Comparison of ENCODE assay signal across 11 cellular contexts in genomic region chr17:50218771-50219315, GRCh38. TPM values are rescaled to one million over a fixed set of nuclear protein-coding genes. Genes with fewer than 3 reads are reported as not detected.
DNase-seq lines count a peak whose midpoint lies in the region; ATAC-seq and TF ChIP-seq lines count a peak whose summit lies in the region.
"Had no signal": no experiment of that assay in that cellular context is flagged by ENCODE, and none has a peak within 500 bp of the region (broad histone marks: within the 10 kb centered on the region; RNA-seq: fewer than 3 reads in every experiment).

No MANE protein-coding gene starts in this region.

- no peak for TF ChIP-seq CTCF in heart left ventricle (IDR thresholded peaks at IDR 0.05)
- no peak for TF ChIP-seq CTCF in brain (conservative IDR thresholded peaks at IDR 0.05)
- no peak for TF ChIP-seq CTCF in vagina (IDR thresholded peaks at IDR 0.05)

- no peak for DNase-seq in heart left ventricle
- no peak for DNase-seq in left cardiac atrium
- peak; percentile 49 for DNase-seq in mesenteric fat pad (ENCODE audit: low spot score)
- no peak for DNase-seq in vagina (ENCODE audit: extremely low spot score in 2 of 2)
- no peak for DNase-seq in HuH-7 (ENCODE audit: low spot score)
- DNase-seq in head of caudate nucleus: no peak
- no peak for DNase-seq in cerebellar cortex (ENCODE audit: low spot score)
- DNase-seq: effector memory CD4-positive, alpha-beta T cell had no signal

- H3K27me3 Mint-ChIP-seq in brain: peaks cover 23% of the 10 kb centered on the region

- peak in 1 of 4 donors; percentile 24 for ATAC-seq in heart left ventricle
- ATAC-seq in left cardiac atrium: no peak

- no peak overlapping the region for H3K4me3 Mint-ChIP-seq in brain

- H3K4me3 ChIP-seq in heart left ventricle: no peak overlapping the region
- no peak overlapping the region for H3K4me3 ChIP-seq in vagina
- H3K4me3 ChIP-seq: BLaER1 had no signal

- peaks cover 0 to 3% (median 0%) of the 10 kb centered on the region in 5 experiments for H3K9me3 Mint-ChIP-seq in brain

- no peak for TF ChIP-seq POLR2A in heart left ventricle (IDR thresholded peaks at IDR 0.05)
- TF ChIP-seq POLR2A in vagina (IDR thresholded peaks at IDR 0.05): no peak

- H3K9me3 ChIP-seq in heart left ventricle (no peaks in the 10 kb centered on the region), vagina (no peaks in the 10 kb centered on the region)
- H3K9me3 ChIP-seq: BLaER1 had no signal

- H3K36me3 ChIP-seq in heart left ventricle (no peaks in the 10 kb centered on the region), vagina (no peaks in the 10 kb centered on the region)
- H3K36me3 ChIP-seq: BLaER1 had no signal

- H3K36me3 Mint-ChIP-seq in brain: no peaks in the 10 kb centered on the region

- 73 to 84% (median 78%) methylated on average over 1 of the region's 1 CpG for WGBS in heart left ventricle, 4 donors

- peaks cover 0 to 2% (median 0%) of the 10 kb centered on the region in 9 donors for H3K27me3 ChIP-seq in heart left ventricle
- H3K27me3 ChIP-seq in vagina: no peaks in the 10 kb centered on the region
- H3K27me3 ChIP-seq: BLaER1 had no signal

- H3K4me1 ChIP-seq in heart left ventricle (peaks cover 0 to 57% (median 14%) of the 10 kb centered on the region in 12 donors), vagina (peaks cover 74% of the 10 kb centered on the region)

- intact Hi-C loops in heart left ventricle (cut with DNase I) (no loop called here), left cardiac atrium (cut with DNase I) (no loop called here), vagina (cut with DNase I) (no loop called here), head of caudate nucleus (cut with DNase I) (no loop called here)

- H3K27ac ChIP-seq in heart left ventricle (peak overlapping the region in 11 of 12 donors; percentile 12 to 75 (median 56)), vagina (peak overlapping the region; percentile 97)
- H3K27ac ChIP-seq: BLaER1 had no signal

- peak overlapping the region in 3 of 5 experiments; percentile 65 to 95 (median 93) for H3K27ac Mint-ChIP-seq in brain

- peaks cover 50% of the 10 kb centered on the region for H3K4me1 Mint-ChIP-seq in brain

RNA-seq across cellular contexts. Expression of gene COL1A1, which starts 17.4 kb away (rescaled TPM):
- total RNA-seq in heart left ventricle (100 to 1,000 TPM in 3 of 9 donors, 10 to 100 TPM in 6; 10.2 to 897 (median 55.4) TPM), left cardiac atrium (100 to 1,000 TPM; 106 to 151 TPM), mesenteric fat pad (309 TPM), vagina (171 TPM)
- polyA plus RNA-seq in heart left ventricle (100 to 1,000 TPM in 1 of 2 donors, 10 to 100 TPM in 1; 17.2 to 109 TPM), brain (ENCODE audit: insufficient read depth, low read depth, low replicate concordance) (11.2 TPM)

RNA-seq across cellular contexts. Expression of gene SGCA, which starts 53.0 kb away (rescaled TPM):
- total RNA-seq in heart left ventricle: 100 to 1,000 TPM; 110 to 224 (median 151) TPM
- polyA plus RNA-seq in heart left ventricle: 100 to 1,000 TPM in 1 of 2 donors, 10 to 100 TPM in 1; 96.5 to 225 TPM
- total RNA-seq in left cardiac atrium: 100 to 1,000 TPM in 1 of 2 donors, 10 to 100 TPM in 1; 96.3 to 131 TPM
- 1.6 TPM for polyA plus RNA-seq in brain (ENCODE audit: insufficient read depth, low read depth, low replicate concordance)
- total RNA-seq in mesenteric fat pad: 0.32 TPM
- 2.2 TPM for total RNA-seq in vagina
- total RNA-seq: pulmonary artery endothelial cell had no signal

RNA-seq across cellular contexts. Expression of gene TMEM92, which starts 55.4 kb away (rescaled TPM):
- total RNA-seq in heart left ventricle (not detected), left cardiac atrium (under 1 TPM; 0.10 to 0.65 TPM), mesenteric fat pad (not detected), vagina (0.74 TPM)
- polyA plus RNA-seq in heart left ventricle (under 1 TPM in 1 of 2 donors, not detected in 1; 0.11 TPM), brain (ENCODE audit: insufficient read depth, low read depth, low replicate concordance) (not detected)
- total RNA-seq: pulmonary artery endothelial cell had no signal

Comparison
In these comparisons a context has a peak if more than half of its experiments do, and no peak if none do; other contexts are left out.
1. RNA of gene SGCA, which starts 53.0 kb away (total RNA-seq): 110 to 224 TPM in heart left ventricle and 96.3 to 131 TPM in left cardiac atrium; 2.2 TPM in vagina (single experiment) and 0.32 TPM in mesenteric fat pad (single experiment); every median in the first group is over 10 times any median in the second.